12 cellular contexts compared by ENCODE assay signal in the genomic region with DNA sequence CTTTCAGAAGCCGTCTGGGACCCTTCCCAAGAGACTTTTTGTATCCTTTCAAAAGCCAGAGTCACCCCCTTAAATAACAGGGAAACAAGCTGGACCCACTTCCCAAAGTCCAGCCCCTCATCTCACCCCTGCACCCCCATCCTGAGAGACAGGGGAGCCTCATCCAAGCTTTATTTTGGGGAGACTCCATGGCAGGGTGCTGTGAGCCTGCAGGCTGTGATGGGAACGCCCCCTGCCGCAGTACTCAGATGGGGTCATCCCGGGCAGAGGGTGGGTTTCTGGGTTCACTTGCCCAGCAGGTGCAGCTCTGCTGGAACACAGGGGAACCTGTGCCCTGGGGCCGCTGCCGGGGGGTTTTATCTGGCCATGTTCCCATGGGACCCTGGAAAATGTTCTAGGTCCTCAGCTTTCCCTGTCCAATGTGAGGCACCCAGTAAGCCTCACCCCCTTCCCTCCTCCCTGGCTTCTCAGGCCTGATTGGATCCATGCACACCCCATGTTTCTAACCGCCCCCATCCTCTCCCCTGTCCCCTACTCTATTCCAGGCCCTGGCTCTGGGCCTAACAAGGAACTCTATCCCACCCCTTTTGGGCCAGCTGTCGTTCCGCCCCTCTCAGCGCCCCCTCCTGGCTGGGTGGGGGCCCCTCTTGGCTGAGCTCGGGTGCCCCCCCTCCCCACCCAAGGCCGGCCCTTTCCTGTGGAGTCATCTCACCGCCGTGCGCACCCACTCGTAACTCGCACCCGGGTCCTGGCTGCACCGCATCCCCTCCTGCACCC. TPM values are rescaled to one million over a fixed set of nuclear protein-coding genes. Genes with fewer than 3 reads are reported as not detected.
DNase-seq lines count a peak whose midpoint lies in the region; ATAC-seq, FAIRE-seq and TF ChIP-seq lines count a peak whose summit lies in the region.
"Had no signal": no experiment of that assay in that cellular context is flagged by ENCODE, and none has a peak within 500 bp of the region (broad histone marks: within the 10 kb centered on the region; RNA-seq: fewer than 3 reads in every experiment).

No MANE protein-coding gene starts in this region.

- ATAC-seq in pancreas = peak in 2 of 4 donors; percentile 4 to 6
- no peak for ATAC-seq in GM19455 (IDR thresholded peaks at IDR 0.05; ENCODE audit: unreplicated experiment)
- no peak for ATAC-seq in HG02981 (IDR thresholded peaks at IDR 0.05; ENCODE audit: unreplicated experiment)
- no peak for ATAC-seq in GM21423 (IDR thresholded peaks at IDR 0.05; ENCODE audit: unreplicated experiment)
- ATAC-seq: natural killer cell had no signal

- H3K9me3 ChIP-seq in BLaER1 (no peaks in the 10 kb centered on the region), left ventricle myocardium inferior (replicated peaks) (no peaks in the 10 kb centered on the region), pancreas (no peaks in the 10 kb centered on the region)
- H3K9me3 ChIP-seq: Caco-2 had no signal

- H3K27me3 ChIP-seq in BLaER1 (no peaks in the 10 kb centered on the region), left ventricle myocardium inferior (ENCODE audit: low read depth) (no peaks in the 10 kb centered on the region), pancreas (no peaks in the 10 kb centered on the region)

- FAIRE-seq in pancreas (lab: Jason Lieb, UNC) = no peak

- TF ChIP-seq CTCF in left ventricle myocardium inferior (IDR thresholded peaks at IDR 0.05; ENCODE audit: borderline replicate concordance) (peak; percentile 57), pancreas (IDR thresholded peaks at IDR 0.05) (no peak)

- H4K20me1 ChIP-seq in BLaER1 = no peaks in the 10 kb centered on the region

- no peak overlapping the region for H3K4me3 ChIP-seq in BLaER1
- peak overlapping the region; percentile 83 for H3K4me3 ChIP-seq in left ventricle myocardium inferior
- peak overlapping the region in 2 of 4 donors; percentile 27 to 28 for H3K4me3 ChIP-seq in pancreas

- H3K4me2 ChIP-seq in BLaER1 = peak overlapping the region; percentile 68; the same call in 1 of the 2 replicates

- no peak overlapping the region for H3K9ac ChIP-seq in BLaER1

- DNase-seq in amygdala (lab: John Stamatoyannopoulos, UW) (peak in 46 of 56 donors; percentile 7 to 80 (median 50)), left ventricle myocardium inferior (peak; percentile 90), pancreas (peak in 3 of 6 donors; percentile 36 to 81 (median 65)), GOT3 (lab: John Stamatoyannopoulos, UW) (no peak)
- DNase-seq: activated T-cell treated with anti-CD3 and anti-CD28 coated beads, Interleukin-2, amount 50 U/mL, for 48 hours; Caco-2; natural killer cell; NCI-H510A had no signal

- WGBS in pancreas, 2 donors = 46 to 54% methylated on average over 18 to 19 of the region's 19 CpGs

- intact Hi-C loops in left ventricle myocardium inferior (cut with micrococcal nuclease) (no loop called here), pancreas (cut with DNase I) (no loop called here)

- peaks cover 36% of the 10 kb centered on the region for H3K4me1 ChIP-seq in BLaER1
- peaks cover 57% of the 10 kb centered on the region for H3K4me1 ChIP-seq in left ventricle myocardium inferior
- peaks cover 3 to 13% (median 6%) of the 10 kb centered on the region in 3 donors for H3K4me1 ChIP-seq in pancreas

- H3K36me3 ChIP-seq in BLaER1 (no peaks in the 10 kb centered on the region), left ventricle myocardium inferior (no peaks in the 10 kb centered on the region), pancreas (no peaks in the 10 kb centered on the region)

- H3K27ac ChIP-seq in BLaER1 (no peak overlapping the region), left ventricle myocardium inferior (replicated peaks) (peak overlapping the region; percentile 100), pancreas (peak overlapping the region; percentile 57 to 78 (median 74))

RNA-seq across cellular contexts. Expression of a gene that starts 1.0 kb away (rescaled TPM):
- total RNA-seq in left ventricle myocardium inferior (87.7 TPM), pancreas (10 to 100 TPM in 1 of 6 donors, 1 to 10 TPM in 4, under 1 TPM in 1; 0.71 to 12.7 (median 5.1) TPM)
- 10 to 100 TPM; 23.8 to 27.6 TPM for polyA plus RNA-seq in pancreas
- total RNA-seq: natural killer cell had no signal

RNA-seq across cellular contexts. Expression of a gene that starts 49.0 kb away (rescaled TPM):
- total RNA-seq in left ventricle myocardium inferior (70.8 TPM), pancreas (10 to 100 TPM; 16.7 to 28.0 (median 22.6) TPM)
- polyA plus RNA-seq in pancreas = 10 to 100 TPM; 41.7 to 53.9 TPM
